ENCODE assay signal across 12 cellular contexts in genomic region chr3:29695905-29696238, GRCh38.
DNase-seq lines count a peak whose midpoint lies in the region; ATAC-seq and TF ChIP-seq lines count a peak whose summit lies in the region.
"Had no signal": no experiment of that assay in that cellular context is flagged by ENCODE, and none has a peak within 500 bp of the region (broad histone marks: within the 10 kb centered on the region; RNA-seq: fewer than 3 reads in every experiment).

No MANE protein-coding gene starts in this region.

- H3K4me1 Mint-ChIP-seq in WTC11, result peaks cover 35% of the 10 kb centered on the region

- H3K36me3 ChIP-seq in A673 (ENCODE audit: insufficient read depth, low read length, poor library complexity, severe bottlenecking) (no peaks in the 10 kb centered on the region), heart right ventricle (no peaks in the 10 kb centered on the region), prostate gland (no peaks in the 10 kb centered on the region)

- H3K27me3 Mint-ChIP-seq in WTC11 (ENCODE audit: low read depth), result no peaks in the 10 kb centered on the region

- intact Hi-C loops in A673 (cut with micrococcal nuclease; ENCODE audit: unreplicated experiment) (no loop called here), heart right ventricle (cut with DNase I) (loop anchor here in 4 of 10 donors (5.0 to 10.0 kb wide), 5 partner anchors 56 to 414 kb away; partner anchors contain the start of gene RBMS3 (in 2 of the 4)), prostate gland (cut with DNase I) (loop anchor here (10.0 kb wide), 1 partner anchor 59 kb away; no protein-coding TSS in a partner anchor)

- 66 to 69% methylated on average over 2 of the region's 2 CpGs for WGBS in heart right ventricle, 2 donors
- WGBS in prostate gland, result 50% methylated on average over 2 of the region's 2 CpGs

- H3K4me1 ChIP-seq in A673 (ENCODE audit: insufficient read depth, low read length, poor library complexity, severe bottlenecking) (peaks cover 46% of the 10 kb centered on the region), heart right ventricle (peaks cover 3 to 47% (median 39%) of the 10 kb centered on the region in 9 donors), prostate gland (replicated peaks) (no peaks in the 10 kb centered on the region)

- POLR2A ChIA-PET in A673 (lab: Charles Lee; ENCODE audit: low non-redundant PET) (no interaction called here), WTC11 (lab: Charles Lee) (no interaction called here)

- peaks cover 15% of the 10 kb centered on the region for H3K9me3 Mint-ChIP-seq in WTC11

- H3K27ac Mint-ChIP-seq in WTC11, result peak overlapping the region; percentile 36; the same call in 1 of the 2 replicates

- TF ChIP-seq POLR2A in prostate gland (IDR thresholded peaks at IDR 0.05), result no peak

- H3K4me3 ChIP-seq in A673 (ENCODE audit: low read depth, low read length, poor library complexity, severe bottlenecking) (no peak overlapping the region), heart right ventricle (no peak overlapping the region), prostate gland (no peak overlapping the region)

- peaks cover 10% of the 10 kb centered on the region for H3K36me3 Mint-ChIP-seq in WTC11

- no peaks in the 10 kb centered on the region for H3K9me3 ChIP-seq in A673 (ENCODE audit: low read depth, low read length, poor library complexity, severe bottlenecking)
- H3K9me3 ChIP-seq in heart right ventricle, result peaks cover 0 to 2% (median 0%) of the 10 kb centered on the region in 11 donors
- H3K9me3 ChIP-seq in prostate gland, result no peaks in the 10 kb centered on the region

- CTCF ChIA-PET in A673 (lab: Charles Lee), result no interaction called here
- CTCF ChIA-PET in WTC11 (lab: Charles Lee), result no interaction called here

- DNase-seq in A673 (ENCODE audit: low spot score), result peak; percentile 32
- DNase-seq in WTC11 (ENCODE audit: low spot score), result no peak
- DNase-seq in heart right ventricle, result no peak
- no peak for DNase-seq in prostate gland (ENCODE audit: low spot score)
- no peak for DNase-seq in NCI-H187 treated with DMSO at 0.1 percent for 48 hours (lab: John Stamatoyannopoulos, UW)
- DNase-seq in NCI-H226, result no peak
- DNase-seq: activated naive CD4-positive, alpha-beta T cell; effector CD8-positive, alpha-beta T cell; GOT3; stimulated activated CD4-positive, alpha-beta T cell treated with anti-CD3 and anti-CD28 coated beads, Interleukin-4, amount 100 ng/mL, for 4 hours had no signal

- TF ChIP-seq CTCF in A673 (conservative IDR thresholded peaks at IDR 0.05; ENCODE audit: low read depth, low read length) (no peak), WTC11 (IDR thresholded peaks at IDR 0.05) (no peak), heart right ventricle (IDR thresholded peaks at IDR 0.05) (no peak), prostate gland (IDR thresholded peaks at IDR 0.05) (no peak)

- H3K27ac ChIP-seq in A673 (ENCODE audit: low read depth, low read length, poor library complexity, severe bottlenecking), result peak overlapping the region; percentile 80
- peak overlapping the region; percentile 41 to 89 (median 68) for H3K27ac ChIP-seq in heart right ventricle
- peak overlapping the region; percentile 54 to 63 for H3K27ac ChIP-seq in prostate gland

- ATAC-seq in WTC11 (no peak), heart right ventricle (peak in 6 of 8 donors; percentile 14 to 48 (median 27)), GM19463 (IDR thresholded peaks at IDR 0.05; ENCODE audit: unreplicated experiment) (no peak), HG02623 (IDR thresholded peaks at IDR 0.05; ENCODE audit: unreplicated experiment) (no peak)

- no peaks in the 10 kb centered on the region for H3K27me3 ChIP-seq in A673 (replicated peaks; ENCODE audit: insufficient read depth, low read depth, low read length, poor library complexity)
- H3K27me3 ChIP-seq in heart right ventricle, result no peaks in the 10 kb centered on the region
- H3K27me3 ChIP-seq in prostate gland (replicated peaks; ENCODE audit: insufficient read depth), result no peaks in the 10 kb centered on the region

- H3K4me3 Mint-ChIP-seq in WTC11, result no peak overlapping the region

- BruUV-seq in A673 (replicated peaks; lab: Mats Ljungman, UMichigan), result no TSS peak

TF ChIP-seq in WTC11, 78 proteins besides CTCF, POLR2A, EP300 and RAD21:
- TF ChIP-seq PRRX2 (CRISPR knock-in tag; IDR thresholded peaks at IDR 0.05) (no peak), ATF3 (CRISPR knock-in tag; conservative IDR thresholded peaks at IDR 0.05) (no peak), USF2 (CRISPR knock-in tag; IDR thresholded peaks at IDR 0.05) (no peak), ZNF416 (CRISPR knock-in tag; IDR thresholded peaks at IDR 0.05) (no peak), HMGXB4 (CRISPR knock-in tag; IDR thresholded peaks at IDR 0.05) (no peak)

Comparison
In these comparisons a context has a peak if more than half of its experiments do, and no peak if none do; other contexts are left out.
1. ATAC-seq: peak in heart right ventricle (6 of 8); none in WTC11 (single experiment), GM19463 (single experiment) and HG02623 (single experiment).
2. Peak in every context shown above with its lines, with median percentiles within 50 percentile points of each other: H3K27ac ChIP-seq.